1 cellular context compared by ENCODE assay signal in the genomic region with DNA sequence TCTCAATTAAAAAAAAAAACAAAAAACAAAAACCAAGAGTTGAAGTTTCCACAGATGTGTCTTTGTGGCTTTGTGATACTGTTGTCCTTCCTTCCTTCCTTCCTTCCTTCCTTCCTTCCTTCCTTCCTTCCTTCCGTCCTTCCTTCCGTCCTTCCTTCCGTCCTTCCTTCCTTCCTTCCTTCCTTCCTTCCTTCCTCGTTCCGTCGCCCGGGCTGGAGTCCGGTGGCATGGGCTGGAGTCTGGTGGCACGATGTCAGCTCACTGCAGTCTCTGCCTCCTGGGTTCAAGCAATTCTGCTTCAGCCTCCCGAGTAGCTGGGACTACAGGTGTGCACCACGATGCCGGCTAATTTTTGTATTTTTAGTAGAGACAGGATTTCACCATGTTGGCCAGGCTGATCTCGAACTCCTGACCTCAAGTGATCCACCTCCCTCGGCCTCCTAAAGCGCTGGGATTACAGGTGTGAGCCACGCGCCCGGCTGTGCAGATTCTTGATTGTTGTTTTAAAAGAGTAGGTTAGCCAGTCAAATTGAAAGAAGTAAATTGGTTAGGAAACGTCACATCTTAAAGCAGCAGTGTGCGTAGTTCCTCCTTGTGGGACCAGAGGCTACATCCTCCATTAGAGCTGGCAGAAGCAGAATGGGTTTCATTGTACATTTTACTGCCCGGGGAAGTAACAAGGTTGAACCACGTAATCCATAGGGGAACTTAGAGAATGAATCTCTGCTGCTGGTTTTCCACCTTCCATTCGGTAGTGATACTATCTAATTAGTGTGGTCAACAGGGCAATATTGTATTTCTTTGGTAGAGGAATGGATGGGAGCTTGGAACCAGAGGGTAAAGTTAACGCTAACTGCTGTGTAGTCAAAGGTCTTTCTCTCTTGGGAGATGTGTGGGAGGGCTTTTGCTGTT.
TF ChIP-seq lines count a peak whose summit lies in the region.

No MANE protein-coding gene starts in this region.

TF ChIP-seq in GM12878, 131 proteins besides CTCF, POLR2A, EP300 and RAD21 (continued from another document):
- TF ChIP-seq MLLT1 (IDR thresholded peaks at IDR 0.05) (0 out of 2 replicates have a peak, but pooled peaks have one; percentile 46), CREB1 (IDR thresholded peaks at IDR 0.05; ENCODE audit: low read depth) (peak; percentile 92), ATF3 (IDR thresholded peaks at IDR 0.05; ENCODE audit: borderline replicate concordance, extremely low read depth, low read depth, low read length) (no peak), ETV6 (conservative IDR thresholded peaks at IDR 0.05 in 1 of 2, IDR thresholded peaks at IDR 0.05 in 1 of 2; ENCODE audit: borderline replicate concordance in 1 of 2, low read depth in 1 of 2) (peak in 1 of 2 experiments; percentile 32; a peak in 1 of 4 replicates), CHD4 (IDR thresholded peaks at IDR 0.05) (no peak), IRF4 (IDR thresholded peaks at IDR 0.05; ENCODE audit: low read depth, low read length) (peak; percentile 89), ZNF24 (IDR thresholded peaks at IDR 0.05) (0 out of 2 replicates have a peak, but pooled peaks have one; percentile 41), NBN (IDR thresholded peaks at IDR 0.05) (peak; percentile 66; the same call in 1 of the 2 replicates), IKZF2 (IDR thresholded peaks at IDR 0.05) (peak; percentile 77 to 80; a peak in 3 of 4 replicates), ZBED1 (IDR thresholded peaks at IDR 0.05; ENCODE audit: borderline replicate concordance) (no peak), NR2F1 (conservative IDR thresholded peaks at IDR 0.05) (peak; percentile 59; the same call in 1 of the 2 replicates), FOXM1 (IDR thresholded peaks at IDR 0.05; ENCODE audit: low read depth, low read length) (peak; percentile 30; the same call in 1 of the 2 replicates), KLF5 (IDR thresholded peaks at IDR 0.05; ENCODE audit: partially characterized antibody) (no peak)
- TF ChIP-seq, protein P1, sequence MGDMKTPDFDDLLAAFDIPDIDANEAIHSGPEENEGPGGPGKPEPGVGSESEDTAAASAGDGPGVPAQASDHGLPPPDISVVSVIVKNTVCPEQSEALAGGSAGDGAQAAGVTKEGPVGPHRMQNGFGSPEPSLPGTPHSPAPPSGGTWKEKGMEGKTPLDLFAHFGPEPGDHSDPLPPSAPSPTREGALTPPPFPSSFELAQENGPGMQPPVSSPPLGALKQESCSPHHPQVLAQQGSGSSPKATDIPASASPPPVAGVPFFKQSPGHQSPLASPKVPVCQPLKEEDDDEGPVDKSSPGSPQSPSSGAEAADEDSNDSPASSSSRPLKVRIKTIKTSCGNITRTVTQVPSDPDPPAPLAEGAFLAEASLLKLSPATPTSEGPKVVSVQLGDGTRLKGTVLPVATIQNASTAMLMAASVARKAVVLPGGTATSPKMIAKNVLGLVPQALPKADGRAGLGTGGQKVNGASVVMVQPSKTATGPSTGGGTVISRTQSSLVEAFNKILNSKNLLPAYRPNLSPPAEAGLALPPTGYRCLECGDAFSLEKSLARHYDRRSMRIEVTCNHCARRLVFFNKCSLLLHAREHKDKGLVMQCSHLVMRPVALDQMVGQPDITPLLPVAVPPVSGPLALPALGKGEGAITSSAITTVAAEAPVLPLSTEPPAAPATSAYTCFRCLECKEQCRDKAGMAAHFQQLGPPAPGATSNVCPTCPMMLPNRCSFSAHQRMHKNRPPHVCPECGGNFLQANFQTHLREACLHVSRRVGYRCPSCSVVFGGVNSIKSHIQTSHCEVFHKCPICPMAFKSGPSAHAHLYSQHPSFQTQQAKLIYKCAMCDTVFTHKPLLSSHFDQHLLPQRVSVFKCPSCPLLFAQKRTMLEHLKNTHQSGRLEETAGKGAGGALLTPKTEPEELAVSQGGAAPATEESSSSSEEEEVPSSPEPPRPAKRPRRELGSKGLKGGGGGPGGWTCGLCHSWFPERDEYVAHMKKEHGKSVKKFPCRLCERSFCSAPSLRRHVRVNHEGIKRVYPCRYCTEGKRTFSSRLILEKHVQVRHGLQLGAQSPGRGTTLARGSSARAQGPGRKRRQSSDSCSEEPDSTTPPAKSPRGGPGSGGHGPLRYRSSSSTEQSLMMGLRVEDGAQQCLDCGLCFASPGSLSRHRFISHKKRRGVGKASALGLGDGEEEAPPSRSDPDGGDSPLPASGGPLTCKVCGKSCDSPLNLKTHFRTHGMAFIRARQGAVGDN (IDR thresholded peaks at IDR 0.05), result peak; percentile 83
TF ChIP-seq in GM12878: peak in this region for 35.
